In genomic region chr9:137459147-137459600, GRCh38 we compare ENCODE assay signal across 8 cellular contexts. TPM values are rescaled to one million over a fixed set of nuclear protein-coding genes. Genes with fewer than 3 reads are reported as not detected.
DNase-seq lines count a peak whose midpoint lies in the region; ATAC-seq, FAIRE-seq and TF ChIP-seq lines count a peak whose summit lies in the region.

TSS of gene NSMF (minus strand) at chr9:137459334. CDS start at chr9:137459102, 232 bp downstream.

- no peaks in the 10 kb centered on the region for H3K36me3 ChIP-seq in kidney (ENCODE audit: control insufficient read depth in 1 of 2, insufficient read depth in 2 of 2, low read length in 2 of 2)

- FAIRE-seq in kidney (lab: Jason Lieb, UNC): no peak

- H3K4me3 ChIP-seq in kidney (ENCODE audit: low read length in 2 of 2): peak within 1 kb of the TSS; percentile 53 to 55

- ATAC-seq in GM18867 (IDR thresholded peaks at IDR 0.05; ENCODE audit: unreplicated experiment): peak; percentile 66
- ATAC-seq in HG03135 (IDR thresholded peaks at IDR 0.05; ENCODE audit: unreplicated experiment): peak; percentile 60

- intact Hi-C loops in kidney (cut with DNase I): no loop called here

- in situ Hi-C loops in ACHN (cut with HindIII; ENCODE audit: low pct_ligation_motif_present, low pct_unique_long_range_greater_than_20kb, low sequenced_read_pairs): no loop called here

- H3K27ac ChIP-seq in kidney (ENCODE audit: low read depth in 2 of 2, low read length in 2 of 2): peak within 1 kb of the TSS; percentile 43 to 54

- peaks cover 7 to 28% of the 10 kb centered on the region in 2 donors for H3K4me1 ChIP-seq in kidney (ENCODE audit: control insufficient read depth in 1 of 2, insufficient read depth in 1 of 2, low read depth in 1 of 2, low read length in 2 of 2)

- H3K9me3 ChIP-seq in kidney (ENCODE audit: control insufficient read depth in 1 of 2, low read length in 2 of 2): no peaks in the 10 kb centered on the region

- peak; percentile 87 for DNase-seq in ACHN
- peak; percentile 80 for DNase-seq in NCI-H345 treated with DMSO at 0.1 percent for 48 hours (lab: John Stamatoyannopoulos, UW; ENCODE audit: unreplicated experiment)
- peak; percentile 93 for DNase-seq in activated CD4-positive, alpha-beta T cell treated with anti-CD3 and anti-CD28 coated beads for 1 hour
- peak; percentile 78 for DNase-seq in cerebellar cortex (ENCODE audit: low spot score)
- DNase-seq in kidney: peak; percentile 98
- DNase-seq in stimulated activated CD4-positive, alpha-beta T cell treated with anti-CD3 and anti-CD28 coated beads, Interleukin-12 subunit alpha, Interleukin-12 subunit beta, amount 100 ng/mL, for 48 hours (ENCODE audit: low read depth in 2 of 3, low spot score in 1 of 3): peak; percentile 87 to 93 (median 92)

- TF ChIP-seq CTCF in kidney (IDR thresholded peaks at IDR 0.05; ENCODE audit: borderline replicate concordance, extremely low read depth, insufficient read depth): no peak

- peak within 1 kb of the TSS; percentile 36 to 54 for H3K9ac ChIP-seq in kidney (ENCODE audit: low read length in 2 of 2)

RNA-seq across cellular contexts. Expression of gene NSMF, which starts in this region (rescaled TPM):
- total RNA-seq in kidney: 49.5 TPM
- polyA plus RNA-seq in kidney (ENCODE audit: insufficient read depth, low read depth, low replicate concordance): 32.7 TPM

Comparison
In these comparisons a context has a peak if more than half of its experiments do, and no peak if none do; other contexts are left out.
1. Peak in every context shown above with its lines: DNase-seq, ATAC-seq, H3K4me3 ChIP-seq and H3K27ac ChIP-seq.